ENCODE assay signal across 9 cellular contexts in the genomic region with DNA sequence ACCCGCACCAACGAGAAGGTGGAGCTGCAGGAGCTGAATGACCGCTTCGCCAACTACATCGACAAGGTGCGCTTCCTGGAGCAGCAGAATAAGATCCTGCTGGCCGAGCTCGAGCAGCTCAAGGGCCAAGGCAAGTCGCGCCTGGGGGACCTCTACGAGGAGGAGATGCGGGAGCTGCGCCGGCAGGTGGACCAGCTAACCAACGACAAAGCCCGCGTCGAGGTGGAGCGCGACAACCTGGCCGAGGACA. TPM values are rescaled to one million over a fixed set of nuclear protein-coding genes. Genes with fewer than 3 reads are reported as not detected.
DNase-seq lines count a peak whose midpoint lies in the region; ATAC-seq, FAIRE-seq and TF ChIP-seq lines count a peak whose summit lies in the region.
"Had no signal": no experiment of that assay in that cellular context is flagged by ENCODE, and none has a peak within 500 bp of the region (broad histone marks: within the 10 kb centered on the region; RNA-seq: fewer than 3 reads in every experiment).

No MANE protein-coding gene starts in this region.

- in situ Hi-C loops in HepG2 (cut with HindIII; ENCODE audit: extremely low pct_ligation_motif_present, low pct_unique_long_range_greater_than_20kb) = loop anchor here (25.0 kb wide), 1 partner anchor 1367 kb away; a partner anchor contains a TSS

- no peak for FAIRE-seq in HepG2 (lab: Jason Lieb, UNC)
- FAIRE-seq: islet of Langerhans had no signal

- 3% methylated on average over 21 of the region's 21 CpGs for WGBS in liver
- WGBS in HepG2 (ENCODE audit: low lambda C conversion rate) = 97% methylated on average over 21 of the region's 21 CpGs

- H3K79me2 ChIP-seq in HepG2 (ENCODE audit: insufficient read depth, low read length) (no peaks in the 10 kb centered on the region), SU-DHL-6 (ENCODE audit: insufficient read depth, low read length) (peaks cover 8% of the 10 kb centered on the region; the same call in 1 of the 2 replicates)

- H3F3A ChIP-seq in SU-DHL-6 (ENCODE audit: insufficient read depth) = peaks cover 22% of the 10 kb centered on the region

- CTCF ChIA-PET in HepG2 (lab: Yijun Ruan, JAX; ENCODE audit: low intra/inter-chr PET ratio, low total read pairs) = no interaction called here

- H3K27ac ChIP-seq in liver (ENCODE audit: low read depth in 1 of 2, low read length in 2 of 2) = peak overlapping the region; percentile 83 to 96
- no peak overlapping the region for H3K27ac ChIP-seq in HepG2 (ENCODE audit: extremely low read length, insufficient read depth, low read length)
- peak overlapping the region; percentile 91 for H3K27ac ChIP-seq in SU-DHL-6 (ENCODE audit: low read depth, low read length)

- no peak overlapping the region for H3K4me2 ChIP-seq in HepG2 (ENCODE audit: low read depth, low read length)
- peak overlapping the region; percentile 69 for H3K4me2 ChIP-seq in SU-DHL-6 (ENCODE audit: low read depth, low read length, poor library complexity, severe bottlenecking)

- no peaks in the 10 kb centered on the region for H3K9me3 ChIP-seq in liver (ENCODE audit: control insufficient read depth in 4 of 4, low read length in 3 of 4)
- no peaks in the 10 kb centered on the region for H3K9me3 ChIP-seq in HepG2 (ENCODE audit: low read length)
- H3K9me3 ChIP-seq in SU-DHL-6 (ENCODE audit: insufficient read depth, low read length) = no peaks in the 10 kb centered on the region

- peak overlapping the region in 1 of 2 donors; percentile 62 for H3K9ac ChIP-seq in liver (ENCODE audit: low read depth in 1 of 2, low read length in 2 of 2)
- H3K9ac ChIP-seq in HepG2 (ENCODE audit: insufficient read depth, low read depth, low read length) = no peak overlapping the region
- H3K9ac ChIP-seq in SU-DHL-6 (ENCODE audit: low read length) = peak overlapping the region; percentile 91

- no TSS peak for BruUV-seq in HepG2 (replicated peaks; lab: Mats Ljungman, UMichigan)

- H2AFZ ChIP-seq in HepG2 (ENCODE audit: low read length) (no peak overlapping the region), SU-DHL-6 (ENCODE audit: low read depth, low read length, severe bottlenecking) (peak overlapping the region; percentile 88)

- H3K9me3 Mint-ChIP-seq in glutamatergic neuron (ENCODE audit: unreplicated experiment) = peaks cover 5% of the 10 kb centered on the region

- H3K36me3 ChIP-seq in liver (ENCODE audit: control insufficient read depth in 4 of 4, insufficient read depth in 3 of 4, low read depth in 1 of 4, low read length in 3 of 4) = peaks cover 0 to 2% (median under 1%) of the 10 kb centered on the region in 4 donors
- no peaks in the 10 kb centered on the region for H3K36me3 ChIP-seq in HepG2 (replicated peaks in 1 of 2; ENCODE audit: control insufficient read depth in 1 of 2, insufficient read depth in 2 of 2, low read length in 2 of 2)
- H3K36me3 ChIP-seq in SU-DHL-6 (ENCODE audit: low read length) = peaks cover 33% of the 10 kb centered on the region

- no peaks in the 10 kb centered on the region for H3K9me2 ChIP-seq in SU-DHL-6 (replicated peaks; ENCODE audit: insufficient read depth, low read length)

- H3K27me3 ChIP-seq in liver (ENCODE audit: control insufficient read depth in 4 of 4, insufficient read depth in 4 of 4, low read length in 3 of 4) (peaks cover 0 to 12% (median 4%) of the 10 kb centered on the region in 4 donors), HepG2 (ENCODE audit: control insufficient read depth in 1 of 2, insufficient read depth in 2 of 2, low read length in 2 of 2) (no peaks in the 10 kb centered on the region), SU-DHL-6 (ENCODE audit: low read length) (no peaks in the 10 kb centered on the region)

- no peak for TF ChIP-seq EP300 in HepG2 (IDR thresholded peaks at IDR 0.05; ENCODE audit: low read depth in 2 of 2, low read length in 2 of 2)
- no peak for TF ChIP-seq EP300 in HepG2 (CRISPR knock-in tag; IDR thresholded peaks at IDR 0.05; ENCODE audit: borderline replicate concordance)

- H3K4me1 ChIP-seq in liver (ENCODE audit: control insufficient read depth in 4 of 4, insufficient read depth in 4 of 4, low read length in 3 of 4) = peaks cover 8 to 26% (median 16%) of the 10 kb centered on the region in 4 donors
- H3K4me1 ChIP-seq in HepG2 (ENCODE audit: insufficient read depth, low read length) = peaks cover 17% of the 10 kb centered on the region; the same call in 1 of the 2 replicates

- peaks cover 15% of the 10 kb centered on the region for H3K27me3 Mint-ChIP-seq in glutamatergic neuron (ENCODE audit: unreplicated experiment)

- H3K4me3 ChIP-seq in liver (ENCODE audit: low read depth in 1 of 3, low read length in 3 of 3) (peak overlapping the region; percentile 57 to 66 (median 66)), HepG2 (replicated peaks in 1 of 3; ENCODE audit: insufficient read depth in 1 of 3, low read depth in 2 of 3, low read length in 3 of 3) (no peak overlapping the region), SU-DHL-6 (ENCODE audit: insufficient read depth, low read length, poor library complexity, severe bottlenecking) (peak overlapping the region; percentile 66)

- no peaks in the 10 kb centered on the region for H3K4me1 Mint-ChIP-seq in glutamatergic neuron (ENCODE audit: low read depth, unreplicated experiment)

- peak overlapping the region; percentile 86 for H3K4me3 Mint-ChIP-seq in glutamatergic neuron (ENCODE audit: unreplicated experiment)

- POLR2A ChIA-PET in HepG2 (lab: Yijun Ruan, JAX) = no interaction called here

- TF ChIP-seq CTCF in liver (IDR thresholded peaks at IDR 0.05; ENCODE audit: low read depth, low read length, missing input control) (no peak), HepG2 (CRISPR knock-in tag; IDR thresholded peaks at IDR 0.05) (no peak), SU-DHL-6 (IDR thresholded peaks at IDR 0.05; ENCODE audit: insufficient read depth, low read length, poor library complexity, severe bottlenecking) (no peak), glutamatergic neuron (IDR thresholded peaks at IDR 0.05; ENCODE audit: partially characterized antibody, unreplicated experiment) (no peak)

- H3K36me3 Mint-ChIP-seq in glutamatergic neuron (ENCODE audit: unreplicated experiment) = no peaks in the 10 kb centered on the region

- no peaks in the 10 kb centered on the region for H4K20me1 ChIP-seq in HepG2 (ENCODE audit: insufficient read depth, low read length)
- H4K20me1 ChIP-seq in SU-DHL-6 (ENCODE audit: low read depth, low read length) = peaks cover 8% of the 10 kb centered on the region

- TF ChIP-seq RAD21 in liver (IDR thresholded peaks at IDR 0.05) (no peak), HepG2 (CRISPR knock-in tag; IDR thresholded peaks at IDR 0.05) (no peak)

- H3K27ac Mint-ChIP-seq in glutamatergic neuron (ENCODE audit: unreplicated experiment) = peak overlapping the region; percentile 68

- ATAC-seq in HepG2 = no peak

- intact Hi-C loops in HepG2 (cut with micrococcal nuclease; ENCODE audit: unreplicated experiment) = no loop called here

- DNase-seq in HepG2 (ENCODE audit: low spot score) (no peak), glutamatergic neuron (peak; percentile 39), NCI-H1436 treated with DMSO at 0.1 percent for 48 hours (lab: John Stamatoyannopoulos, UW) (no peak), NCI-H82 treated with DMSO at 0.1 percent for 48 hours (lab: John Stamatoyannopoulos, UW; ENCODE audit: unreplicated experiment) (no peak), NCI-H1930 (lab: John Stamatoyannopoulos, UW) (no peak)
- DNase-seq in stimulated activated CD8-positive, alpha-beta memory T cell treated with anti-CD3 and anti-CD28 coated beads, Interleukin-15, amount 100 ng/mL, for 24 hours (ENCODE audit: low read depth) = peak; percentile 25

- no peak for TF ChIP-seq POLR2A in HepG2 (IDR thresholded peaks at IDR 0.05; ENCODE audit: insufficient read depth in 1 of 2, low read depth in 2 of 2, low read length in 2 of 2)

RNA-seq across cellular contexts. Expression of a gene that starts 1.6 kb away (rescaled TPM):
- total RNA-seq in liver (100 to 1,000 TPM in 1 of 2 donors, 10 to 100 TPM in 1; 78.1 to 212 TPM), HepG2 (2016; rRNA removed; fragmentation: Illumina TruSeq; extraction: Trizol) (not detected in 2 replicates), glutamatergic neuron (ENCODE audit: unreplicated experiment) (106 TPM)
- polyA plus RNA-seq in liver (100 to 1,000 TPM in 1 of 2 donors, 10 to 100 TPM in 1; 42.5 to 123 TPM), HepG2 (2011; rRNA removed) (not detected in 2 replicates)
- not detected in 2 replicates for total RNA-seq in HepG2 (2016; cell fraction: cytosol; rRNA removed; fragmentation: Illumina TruSeq; extraction: Trizol; ENCODE audit: low read depth)
- total RNA-seq in HepG2 (2016; cell fraction: insoluble cytoplasmic fraction; rRNA removed; fragmentation: Illumina TruSeq; extraction: Trizol) = not detected in 2 replicates
- total RNA-seq in HepG2 (2016; cell fraction: membrane; rRNA removed; fragmentation: Illumina TruSeq; extraction: Trizol) = not detected in 2 replicates
- not detected in 2 replicates for total RNA-seq in HepG2 (2016; cell fraction: nucleus; rRNA removed; fragmentation: Illumina TruSeq; extraction: Trizol)
- polyA plus RNA-seq in HepG2 (2011; cell fraction: cytosol; rRNA removed) = 0.04 and 0.12 TPM in 2 replicates
- polyA plus RNA-seq in HepG2 (2011; cell fraction: nucleus; rRNA removed) = 0.14 and 0.16 TPM in 2 replicates
- polyA plus RNA-seq in HepG2 (2012) = not detected in 2 replicates
- polyA plus RNA-seq in HepG2 (2016; cell fraction: cytosol; fragmentation: Illumina TruSeq; extraction: Trizol; ENCODE audit: low read depth) = not detected in 2 replicates
- not detected in 2 replicates for polyA plus RNA-seq in HepG2 (2016; cell fraction: insoluble cytoplasmic fraction; fragmentation: Illumina TruSeq; extraction: Trizol; ENCODE audit: low read depth)
- polyA plus RNA-seq in HepG2 (2016; cell fraction: membrane; fragmentation: Illumina TruSeq; extraction: Trizol; ENCODE audit: low read depth) = not detected in 2 replicates
- polyA plus RNA-seq in HepG2 (2016; cell fraction: nucleus; fragmentation: Illumina TruSeq; extraction: Trizol; ENCODE audit: insufficient read depth, low read depth) = not detected in 2 replicates
- polyA minus RNA-seq in HepG2 (2011; rRNA and poly(A)+ RNA removed; ENCODE audit: low replicate concordance) = 0.76 and 313 TPM in 2 replicates
- 3.5 and 6.8 TPM in 2 replicates for polyA minus RNA-seq in HepG2 (2011; cell fraction: cytosol; rRNA and poly(A)+ RNA removed)
- polyA minus RNA-seq in HepG2 (2011; cell fraction: nucleus; rRNA and poly(A)+ RNA removed) = 0.87 and 3.2 TPM in 2 replicates

RNA-seq across cellular contexts. Expression of a gene that starts 28.2 kb away (rescaled TPM):
- total RNA-seq in liver (1 to 10 TPM; 1.7 to 2.4 TPM), HepG2 (2016; rRNA removed; fragmentation: Illumina TruSeq; extraction: Trizol) (3.0 and 6.1 TPM in 2 replicates), glutamatergic neuron (ENCODE audit: unreplicated experiment) (8.9 TPM)
- polyA plus RNA-seq in liver (under 1 TPM; 0.38 to 0.43 TPM), HepG2 (2011; rRNA removed) (1.3 and 2.0 TPM in 2 replicates)
- total RNA-seq in HepG2 (2016; cell fraction: cytosol; rRNA removed; fragmentation: Illumina TruSeq; extraction: Trizol; ENCODE audit: low read depth) = 4.0 and 4.8 TPM in 2 replicates
- total RNA-seq in HepG2 (2016; cell fraction: insoluble cytoplasmic fraction; rRNA removed; fragmentation: Illumina TruSeq; extraction: Trizol) = 2.6 and 3.6 TPM in 2 replicates
- total RNA-seq in HepG2 (2016; cell fraction: membrane; rRNA removed; fragmentation: Illumina TruSeq; extraction: Trizol) = 1.7 and 2.1 TPM in 2 replicates
- 3.6 and 5.3 TPM in 2 replicates for total RNA-seq in HepG2 (2016; cell fraction: nucleus; rRNA removed; fragmentation: Illumina TruSeq; extraction: Trizol)
- polyA plus RNA-seq in HepG2 (2011; cell fraction: cytosol; rRNA removed) = 0.54 and 6.3 TPM in 2 replicates
- 1.00 and 1.2 TPM in 2 replicates for polyA plus RNA-seq in HepG2 (2011; cell fraction: nucleus; rRNA removed)
- polyA plus RNA-seq in HepG2 (2012) = 0.95 and 1.5 TPM in 2 replicates
- 0.96 and 1.3 TPM in 2 replicates for polyA plus RNA-seq in HepG2 (2016; cell fraction: cytosol; fragmentation: Illumina TruSeq; extraction: Trizol; ENCODE audit: low read depth)
- polyA plus RNA-seq in HepG2 (2016; cell fraction: insoluble cytoplasmic fraction; fragmentation: Illumina TruSeq; extraction: Trizol; ENCODE audit: low read depth) = 5.6 and 6.4 TPM in 2 replicates
- polyA plus RNA-seq in HepG2 (2016; cell fraction: membrane; fragmentation: Illumina TruSeq; extraction: Trizol; ENCODE audit: low read depth) = 0.78 and 1.4 TPM in 2 replicates
- polyA plus RNA-seq in HepG2 (2016; cell fraction: nucleus; fragmentation: Illumina TruSeq; extraction: Trizol; ENCODE audit: insufficient read depth, low read depth) = 3.1 and 4.0 TPM in 2 replicates
- 1.6 and 2.9 TPM in 2 replicates for polyA minus RNA-seq in HepG2 (2011; rRNA and poly(A)+ RNA removed; ENCODE audit: low replicate concordance)
- polyA minus RNA-seq in HepG2 (2011; cell fraction: cytosol; rRNA and poly(A)+ RNA removed) = 1.6 and 2.6 TPM in 2 replicates
- polyA minus RNA-seq in HepG2 (2011; cell fraction: nucleus; rRNA and poly(A)+ RNA removed) = 8.4 and 10.6 TPM in 2 replicates

Comparison
In these comparisons a context has a peak if more than half of its experiments do, and no peak if none do; other contexts are left out.
1. H3K4me3 ChIP-seq: peak in liver (3 of 3) and SU-DHL-6 (single experiment); none in HepG2 (0 of 3).
2. RNA of a gene that starts 1.6 kb away (total RNA-seq): 78.1 to 212 TPM in liver and 106 TPM in glutamatergic neuron (single experiment); not detected in HepG2; every median in the first group is over 10 times any median in the second.
3. DNase-seq: peak in glutamatergic neuron (single experiment) and stimulated activated CD8-positive, alpha-beta memory T cell treated with anti-CD3 and anti-CD28 coated beads, Interleukin-15, amount 100 ng/mL, for 24 hours (single experiment); none in HepG2 (single experiment), NCI-H1436 treated with DMSO at 0.1 percent for 48 hours (single experiment), NCI-H82 treated with DMSO at 0.1 percent for 48 hours (single experiment) and NCI-H1930 (0 of 2).